In the genomic region with DNA sequence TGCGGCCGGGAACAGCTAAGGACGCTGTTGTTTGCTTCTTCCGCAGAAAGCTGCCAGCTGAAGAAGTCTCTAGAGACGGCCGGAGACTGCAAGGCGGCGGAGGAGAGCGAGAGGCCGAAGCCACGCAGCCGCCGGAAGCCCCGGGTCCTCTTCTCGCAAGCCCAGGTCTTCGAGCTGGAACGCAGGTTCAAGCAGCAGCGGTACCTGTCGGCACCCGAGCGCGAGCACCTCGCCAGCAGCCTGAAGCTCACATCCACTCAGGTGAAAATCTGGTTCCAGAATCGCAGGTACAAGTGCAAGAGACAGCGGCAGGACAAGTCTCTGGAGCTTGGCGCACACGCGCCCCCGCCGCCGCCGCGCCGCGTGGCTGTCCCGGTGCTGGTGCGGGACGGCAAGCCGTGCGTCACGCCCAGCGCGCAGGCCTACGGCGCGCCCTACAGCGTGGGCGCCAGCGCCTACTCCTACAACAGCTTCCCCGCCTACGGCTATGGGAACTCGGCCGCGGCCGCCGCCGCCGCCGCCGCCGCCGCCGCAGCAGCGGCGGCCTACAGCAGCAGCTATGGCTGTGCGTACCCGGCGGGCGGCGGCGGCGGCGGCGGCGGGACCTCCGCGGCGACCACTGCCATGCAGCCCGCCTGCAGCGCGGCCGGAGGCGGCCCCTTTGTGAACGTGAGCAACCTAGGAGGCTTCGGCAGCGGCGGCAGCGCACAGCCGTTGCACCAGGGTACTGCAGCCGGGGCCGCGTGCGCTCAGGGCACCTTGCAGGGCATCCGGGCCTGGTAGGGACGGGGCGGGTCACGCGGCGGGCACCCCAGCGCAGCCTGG, we compare ENCODE assay signal across 10 cellular contexts. TPM values are rescaled to one million over a fixed set of nuclear protein-coding genes. Genes with fewer than 3 reads are reported as not detected.
DNase-seq lines count a peak whose midpoint lies in the region; ATAC-seq and TF ChIP-seq lines count a peak whose summit lies in the region.
"Had no signal": no experiment of that assay in that cellular context is flagged by ENCODE, and none has a peak within 500 bp of the region (broad histone marks: within the 10 kb centered on the region; RNA-seq: fewer than 3 reads in every experiment).

No MANE protein-coding gene starts in this region.

- POLR2A ChIA-PET in activated CD8-positive, alpha-beta T cell treated with anti-CD3 and anti-CD28 coated beads, Interleukin-2, amount 10 ng/mL, durations not matched to agents 7 days and 5 days (lab: Charles Lee): interaction anchor here (0.5 kb wide), 1 partner anchor 1631 kb away, joined by 3 read pairs; no protein-coding TSS in a partner anchor

- H3K27ac ChIP-seq in testis: no peak overlapping the region

- intact Hi-C loops in testis (cut with DNase I; ENCODE audit: low total_unique reads): no loop called here

- no peak overlapping the region for H3K27ac Mint-ChIP-seq in activated CD8-positive, alpha-beta T cell treated with anti-CD3 and anti-CD28 coated beads, Interleukin-2, amount 10 ng/mL, durations not matched to agents 7 days and 5 days

- H3K36me3 ChIP-seq in testis (ENCODE audit: low read depth, missing control alignments): no peaks in the 10 kb centered on the region

- H3K4me3 ChIP-seq in testis: peak overlapping the region; percentile 17 to 24

- H3K9me3 Mint-ChIP-seq in activated CD8-positive, alpha-beta T cell treated with anti-CD3 and anti-CD28 coated beads, Interleukin-2, amount 10 ng/mL, durations not matched to agents 7 days and 5 days (ENCODE audit: insufficient read depth): no peaks in the 10 kb centered on the region

- H3K4me1 ChIP-seq in testis: peaks cover 9% of the 10 kb centered on the region

- ATAC-seq in activated CD8-positive, alpha-beta T cell treated with anti-CD3 and anti-CD28 coated beads, Interleukin-2, amount 10 ng/mL, durations not matched to agents 7 days and 5 days: peak; percentile 54
- no peak for ATAC-seq in HG02973 (IDR thresholded peaks at IDR 0.05; ENCODE audit: unreplicated experiment)

- peaks cover 8% of the 10 kb centered on the region for H3K27me3 ChIP-seq in testis

- H3K4me3 Mint-ChIP-seq in activated CD8-positive, alpha-beta T cell treated with anti-CD3 and anti-CD28 coated beads, Interleukin-2, amount 10 ng/mL, durations not matched to agents 7 days and 5 days: peak overlapping the region; percentile 58

- TF ChIP-seq POLR2A in testis (IDR thresholded peaks at IDR 0.05): no peak

- TF ChIP-seq CTCF in testis (IDR thresholded peaks at IDR 0.05): no peak

- CTCF ChIA-PET in activated CD8-positive, alpha-beta T cell treated with anti-CD3 and anti-CD28 coated beads, Interleukin-2, amount 10 ng/mL, durations not matched to agents 7 days and 5 days (lab: Charles Lee): interaction anchor here (1.0 kb wide), 1 partner anchor 14 kb away, joined by 3 read pairs; no protein-coding TSS in a partner anchor

- no peaks in the 10 kb centered on the region for H3K9me3 ChIP-seq in testis

- 0 to 1% methylated on average over 19 to 72 of the region's 100 CpGs for WGBS in testis, 2 donors

- H3K36me3 Mint-ChIP-seq in activated CD8-positive, alpha-beta T cell treated with anti-CD3 and anti-CD28 coated beads, Interleukin-2, amount 10 ng/mL, durations not matched to agents 7 days and 5 days (ENCODE audit: low read depth): peaks cover 5% of the 10 kb centered on the region

- H3K27me3 Mint-ChIP-seq in activated CD8-positive, alpha-beta T cell treated with anti-CD3 and anti-CD28 coated beads, Interleukin-2, amount 10 ng/mL, durations not matched to agents 7 days and 5 days (ENCODE audit: low read depth): peaks cover 91% of the 10 kb centered on the region

- DNase-seq in NOMO-1 (lab: John Stamatoyannopoulos, UW; ENCODE audit: unreplicated experiment in 2 of 2) (peak; percentile 29 to 46), NOMO-1 treated with dmso at 0.1 percent for 144 hours (lab: John Stamatoyannopoulos, UW; ENCODE audit: unreplicated experiment) (no peak), kidney tubule cell (ENCODE audit: low spot score) (peak; percentile 40), testis (no peak), putamen (ENCODE audit: low spot score) (no peak), amniotic stem cell (lab: John Stamatoyannopoulos, UW) (no peak)
- no peak for DNase-seq in activated CD8-positive, alpha-beta T cell treated with anti-CD3 and anti-CD28 coated beads, Interleukin-2, amount 10 ng/mL, durations not matched to agents 7 days and 5 days
- DNase-seq: DND-41 had no signal

- H3K4me1 Mint-ChIP-seq in activated CD8-positive, alpha-beta T cell treated with anti-CD3 and anti-CD28 coated beads, Interleukin-2, amount 10 ng/mL, durations not matched to agents 7 days and 5 days (ENCODE audit: low read depth): peaks cover 46% of the 10 kb centered on the region

RNA-seq across cellular contexts. Expression of gene NKX2-3, which starts 2.4 kb away (rescaled TPM):
- not detected for total RNA-seq in activated CD8-positive, alpha-beta T cell treated with anti-CD3 and anti-CD28 coated beads, Interleukin-2, amount 10 ng/mL, durations not matched to agents 7 days and 5 days
- under 1 TPM; 0.19 to 0.24 TPM for total RNA-seq in testis
- polyA plus RNA-seq in testis (ENCODE audit: insufficient read depth, low read depth, low replicate concordance): 0.16 TPM
- total RNA-seq: mononuclear cell had no signal

Comparison
In these comparisons a context has a peak if more than half of its experiments do, and no peak if none do; other contexts are left out.
1. DNase-seq: peak in NOMO-1 (2 of 2) and kidney tubule cell (single experiment); none in NOMO-1 treated with dmso at 0.1 percent for 144 hours (single experiment), activated CD8-positive, alpha-beta T cell treated with anti-CD3 and anti-CD28 coated beads, Interleukin-2, amount 10 ng/mL, durations not matched to agents 7 days and 5 days (single experiment), testis (single experiment), putamen (single experiment) and amniotic stem cell (single experiment).